Comparison of ENCODE assay signal across 18 cellular contexts in genomic region chr2:48979691-48980090, GRCh38.
"Had no signal": no experiment of that assay in that cellular context is flagged by ENCODE, and none has a peak within 500 bp of the region (broad histone marks: within the 10 kb centered on the region; RNA-seq: fewer than 3 reads in every experiment).

No MANE protein-coding gene starts in this region.

- H3K36me3 ChIP-seq: neural progenitor cell, neutrophil, ovary, pancreas, prostate gland, right atrium auricular region, right lobe of liver, sigmoid colon, spleen had no signal

- H3K9me3 ChIP-seq: neutrophil, ovary, pancreas, prostate gland, psoas muscle, right atrium auricular region, right lobe of liver, sigmoid colon, spleen had no signal

- H3K27ac ChIP-seq: neural progenitor cell, neutrophil, ovary, pancreas, parathyroid adenoma, prostate gland, psoas muscle, right atrium auricular region, right lobe of liver, sigmoid colon, skin epidermis, spleen had no signal

- H3K4me3 ChIP-seq: neural progenitor cell, ovary, pancreas, prostate gland, psoas muscle, right atrium auricular region, right lobe of liver, sigmoid colon, skin epidermis, smooth muscle cell, spleen had no signal

- H3K4me1 ChIP-seq: pancreas, prostate gland, psoas muscle, right atrium auricular region, right lobe of liver, sigmoid colon, spleen had no signal

- ATAC-seq: naive thymus-derived CD8-positive, alpha-beta T cell; natural killer cell; natural killer cell treated with Interleukin-12 subunit alpha and Interleukin-12 subunit beta and Interleukin-15 and Interleukin-18, amount 100 ng/mL, for 72 hours; pancreas; psoas muscle; right cardiac atrium; right lobe of liver; sciatic nerve had no signal
